11 cellular contexts compared by ENCODE assay signal in the genomic region with DNA sequence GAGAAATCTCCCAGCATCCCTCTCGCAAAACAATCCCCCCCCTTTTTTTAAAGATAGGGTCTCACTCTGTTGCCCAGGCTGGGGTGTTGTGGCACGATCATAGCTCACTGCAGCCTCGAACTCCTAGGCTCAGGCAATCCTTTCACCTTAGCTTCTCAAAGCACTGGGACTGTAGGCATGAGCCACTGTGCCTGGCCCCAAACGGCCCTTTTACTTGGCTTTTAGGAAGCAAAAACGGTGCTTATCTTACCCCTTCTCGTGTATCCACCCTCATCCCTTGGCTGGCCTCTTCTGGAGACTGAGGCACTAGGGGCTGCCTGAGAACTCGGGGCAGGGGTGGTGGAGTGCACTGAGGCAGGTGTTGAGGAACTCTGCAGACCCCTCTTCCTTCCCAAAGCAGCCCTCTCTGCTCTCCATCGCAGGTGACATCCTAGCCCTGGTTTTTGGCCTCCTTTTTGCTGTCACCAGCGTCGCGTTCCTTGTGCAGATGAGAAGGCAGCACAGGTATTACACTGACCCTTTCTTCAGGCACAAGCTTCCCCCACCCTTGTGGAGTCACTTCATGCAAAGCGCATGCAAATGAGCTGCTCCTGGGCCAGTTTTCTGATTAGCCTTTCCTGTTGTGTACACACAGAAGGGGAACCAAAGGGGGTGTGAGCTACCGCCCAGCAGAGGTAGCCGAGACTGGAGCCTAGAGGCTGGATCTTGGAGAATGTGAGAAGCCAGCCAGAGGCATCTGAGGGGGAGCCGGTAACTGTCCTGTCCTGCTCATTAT. TPM values are rescaled to one million over a fixed set of nuclear protein-coding genes. Genes with fewer than 3 reads are reported as not detected.
A peak's percentile ranks its signal among the peaks of the same experiment; 100 is the strongest.
DNase-seq lines count a peak whose midpoint lies in the region; ATAC-seq and TF ChIP-seq lines count a peak whose summit lies in the region.
"Had no signal": no experiment of that assay in that cellular context is flagged by ENCODE, and none has a peak within 500 bp of the region (broad histone marks: within the 10 kb centered on the region; RNA-seq: fewer than 3 reads in every experiment).

No MANE protein-coding gene starts in this region.

- peaks cover 5% of the 10 kb centered on the region; the same call in 1 of the 2 replicates for H3K27me3 ChIP-seq in H7 (ENCODE audit: control insufficient read depth, insufficient read depth, low read length)
- no peaks in the 10 kb centered on the region for H3K27me3 ChIP-seq in RWPE2 (ENCODE audit: insufficient read depth, poor library complexity, severe bottlenecking)
- H3K27me3 ChIP-seq in lung (ENCODE audit: control insufficient read depth, insufficient read depth) = no peaks in the 10 kb centered on the region
- peaks cover 7% of the 10 kb centered on the region for H3K27me3 ChIP-seq in foreskin keratinocyte

- no peak overlapping the region for H3K4me3 Mint-ChIP-seq in activated CD8-positive, alpha-beta memory T cell treated with anti-CD3 and anti-CD28 coated beads, Interleukin-2, amount 10 ng/mL, durations not matched to agents 7 days and 5 days

- no peaks in the 10 kb centered on the region for H3K9me3 Mint-ChIP-seq in activated CD8-positive, alpha-beta memory T cell treated with anti-CD3 and anti-CD28 coated beads, Interleukin-2, amount 10 ng/mL, durations not matched to agents 7 days and 5 days (ENCODE audit: low read depth)

- peak overlapping the region; percentile 33 for H3K27ac ChIP-seq in RWPE2 (ENCODE audit: poor library complexity, severe bottlenecking)
- H3K27ac ChIP-seq in lung (ENCODE audit: low read depth in 1 of 2, low read length in 1 of 2) = no peak overlapping the region
- H3K27ac ChIP-seq in foreskin keratinocyte = no peak overlapping the region
- H3K27ac ChIP-seq: C4-2B, HL-60 had no signal

- WGBS in lung, 2 donors = 66 to 76% methylated on average over 15 of the region's 15 CpGs

- H3K4me1 Mint-ChIP-seq in activated CD8-positive, alpha-beta memory T cell treated with anti-CD3 and anti-CD28 coated beads, Interleukin-2, amount 10 ng/mL, durations not matched to agents 7 days and 5 days = peaks cover 4% of the 10 kb centered on the region

- no peaks in the 10 kb centered on the region for H3K4me1 ChIP-seq in RWPE2 (ENCODE audit: insufficient read depth, poor library complexity, severe bottlenecking)
- peaks cover 0 to 8% of the 10 kb centered on the region in 2 donors for H3K4me1 ChIP-seq in lung (ENCODE audit: control insufficient read depth in 2 of 2, insufficient read depth in 2 of 2, low read length in 2 of 2)
- no peaks in the 10 kb centered on the region for H3K4me1 ChIP-seq in foreskin keratinocyte

- peaks cover 10% of the 10 kb centered on the region for H3K27me3 Mint-ChIP-seq in activated CD8-positive, alpha-beta memory T cell treated with anti-CD3 and anti-CD28 coated beads, Interleukin-2, amount 10 ng/mL, durations not matched to agents 7 days and 5 days

- H3K4me3 ChIP-seq in H7 (ENCODE audit: insufficient read depth, low read depth, low read length) (no peak overlapping the region), RWPE2 (ENCODE audit: severe bottlenecking) (no peak overlapping the region), lung (no peak overlapping the region)

- H3K36me3 Mint-ChIP-seq in activated CD8-positive, alpha-beta memory T cell treated with anti-CD3 and anti-CD28 coated beads, Interleukin-2, amount 10 ng/mL, durations not matched to agents 7 days and 5 days = no peaks in the 10 kb centered on the region

- DNase-seq in EL = peak; percentile 54
- DNase-seq in H7 = peak; percentile 87
- no peak for DNase-seq in RWPE2 (ENCODE audit: low spot score)
- DNase-seq in lung (ENCODE audit: low spot score) = no peak
- no peak for DNase-seq in activated CD8-positive, alpha-beta memory T cell treated with anti-CD3 and anti-CD28 coated beads, Interleukin-2, amount 10 ng/mL, durations not matched to agents 7 days and 5 days
- no peak for DNase-seq in foreskin keratinocyte
- DNase-seq: nucleus accumbens had no signal

- H3K9me3 ChIP-seq in RWPE2 (ENCODE audit: severe bottlenecking) = no peaks in the 10 kb centered on the region
- no peaks in the 10 kb centered on the region for H3K9me3 ChIP-seq in lung (ENCODE audit: control insufficient read depth in 2 of 2, insufficient read depth in 1 of 2, low read length in 1 of 2)

- no peak overlapping the region for H3K27ac Mint-ChIP-seq in activated CD8-positive, alpha-beta memory T cell treated with anti-CD3 and anti-CD28 coated beads, Interleukin-2, amount 10 ng/mL, durations not matched to agents 7 days and 5 days

- TF ChIP-seq CTCF in RWPE2 (IDR thresholded peaks at IDR 0.05; ENCODE audit: poor library complexity, severe bottlenecking) (no peak), lung (IDR thresholded peaks at IDR 0.05; ENCODE audit: control extremely low read depth, extremely low read depth) (no peak), foreskin keratinocyte (conservative IDR thresholded peaks at IDR 0.05) (no peak)

- ATAC-seq in RWPE2 (ENCODE audit: low read depth) = peak; percentile 22
- peak; percentile 20 for ATAC-seq in lung (ENCODE audit: insufficient read depth, low FRiP score)
- no peak for ATAC-seq in activated CD8-positive, alpha-beta memory T cell treated with anti-CD3 and anti-CD28 coated beads, Interleukin-2, amount 10 ng/mL, durations not matched to agents 7 days and 5 days
- no peak for ATAC-seq in GM18870 (IDR thresholded peaks at IDR 0.05; ENCODE audit: unreplicated experiment)
- ATAC-seq in GM19455 (IDR thresholded peaks at IDR 0.05; ENCODE audit: unreplicated experiment) = no peak
- ATAC-seq in foreskin keratinocyte = no peak

- CTCF ChIA-PET in activated CD8-positive, alpha-beta memory T cell treated with anti-CD3 and anti-CD28 coated beads, Interleukin-2, amount 10 ng/mL, durations not matched to agents 7 days and 5 days (lab: Charles Lee) = interaction anchor here (0.8 to 2.0 kb wide), 3 partner anchors 16 to 69 kb away, joined by 4 to 10 read pairs (median 5); no protein-coding TSS in a partner anchor

- peaks cover 24% of the 10 kb centered on the region for H3K36me3 ChIP-seq in H7 (replicated peaks; ENCODE audit: control insufficient read depth, insufficient read depth, low read length)
- H3K36me3 ChIP-seq in RWPE2 (ENCODE audit: low read depth) = peaks cover 58% of the 10 kb centered on the region
- H3K36me3 ChIP-seq in lung (ENCODE audit: control insufficient read depth in 2 of 2, insufficient read depth in 2 of 2, low read length in 2 of 2) = peaks cover 8 to 9% of the 10 kb centered on the region in 2 donors

RNA-seq across cellular contexts. Expression of gene CA9, which starts 6.8 kb away (rescaled TPM):
- 0.78 TPM in 1 of 2 replicates, not detected in the other for total RNA-seq in H7 (2014; rRNA removed; shearing (Covaris generic))
- 1 to 10 TPM in 1 of 2 donors, under 1 TPM in 1; 0.88 to 1.6 TPM for total RNA-seq in lung
- 1 to 10 TPM; 1.1 to 2.4 TPM for polyA plus RNA-seq in lung
- under 1 TPM; 0.21 to 0.85 TPM for total RNA-seq in activated CD8-positive, alpha-beta memory T cell treated with anti-CD3 and anti-CD28 coated beads, Interleukin-2, amount 10 ng/mL, durations not matched to agents 7 days and 5 days
- total RNA-seq in foreskin keratinocyte = 0.21 and 0.27 TPM in 2 replicates
- 0.15 and 0.19 TPM in 2 replicates for polyA plus RNA-seq in foreskin keratinocyte

RNA-seq across cellular contexts. Expression of gene TPM2, which starts 9.2 kb away (rescaled TPM):
- 117 and 129 TPM in 2 replicates for total RNA-seq in H7 (2014; rRNA removed; shearing (Covaris generic))
- 100 to 1,000 TPM in 1 of 2 donors, 10 to 100 TPM in 1; 96.0 to 229 TPM for total RNA-seq in lung
- 100 to 1,000 TPM; 189 to 494 TPM for polyA plus RNA-seq in lung
- 10 to 100 TPM in 1 of 2 experiments, 1 to 10 TPM in 1; 6.1 to 12.1 TPM for total RNA-seq in activated CD8-positive, alpha-beta memory T cell treated with anti-CD3 and anti-CD28 coated beads, Interleukin-2, amount 10 ng/mL, durations not matched to agents 7 days and 5 days
- total RNA-seq in foreskin keratinocyte = 228 and 265 TPM in 2 replicates
- polyA plus RNA-seq in foreskin keratinocyte = 318 and 334 TPM in 2 replicates

RNA-seq across cellular contexts. Expression of gene ARHGEF39, which starts 15.5 kb away (rescaled TPM):
- total RNA-seq in H7 (2014; rRNA removed; shearing (Covaris generic)) = 17.4 and 21.4 TPM in 2 replicates
- total RNA-seq in lung (1 to 10 TPM; 1.3 TPM), foreskin keratinocyte (4.0 and 4.8 TPM in 2 replicates)
- polyA plus RNA-seq in lung (1 to 10 TPM in 1 of 2 donors, under 1 TPM in 1; 0.47 to 1.4 TPM), foreskin keratinocyte (4.9 and 5.7 TPM in 2 replicates)
- 10 to 100 TPM; 14.5 to 21.1 TPM for total RNA-seq in activated CD8-positive, alpha-beta memory T cell treated with anti-CD3 and anti-CD28 coated beads, Interleukin-2, amount 10 ng/mL, durations not matched to agents 7 days and 5 days

RNA-seq across cellular contexts. Expression of gene CCDC107, which starts 22.4 kb away (rescaled TPM):
- 4.1 and 9.3 TPM in 2 replicates for total RNA-seq in H7 (2014; rRNA removed; shearing (Covaris generic))
- 10 to 100 TPM in 1 of 2 donors, 1 to 10 TPM in 1; 9.9 to 32.8 TPM for total RNA-seq in lung
- 10 to 100 TPM; 29.2 to 53.9 TPM for polyA plus RNA-seq in lung
- 10 to 100 TPM; 28.7 to 29.4 TPM for total RNA-seq in activated CD8-positive, alpha-beta memory T cell treated with anti-CD3 and anti-CD28 coated beads, Interleukin-2, amount 10 ng/mL, durations not matched to agents 7 days and 5 days
- 12.0 and 13.5 TPM in 2 replicates for total RNA-seq in foreskin keratinocyte
- 26.3 and 27.2 TPM in 2 replicates for polyA plus RNA-seq in foreskin keratinocyte

RNA-seq across cellular contexts. Expression of gene RMRP, which starts 22.7 kb away (rescaled TPM):
- total RNA-seq in H7 (2014; rRNA removed; shearing (Covaris generic)) = 10,629 and 14,347 TPM in 2 replicates
- total RNA-seq in lung (over 10,000 TPM; 30,229 to 39,735 TPM), foreskin keratinocyte (3,234 and 3,953 TPM in 2 replicates)
- polyA plus RNA-seq in lung (100 to 1,000 TPM in 1 of 2 donors, 10 to 100 TPM in 1; 44.8 to 325 TPM), foreskin keratinocyte (2.0 TPM in 1 of 2 replicates, not detected in the other)
- total RNA-seq in activated CD8-positive, alpha-beta memory T cell treated with anti-CD3 and anti-CD28 coated beads, Interleukin-2, amount 10 ng/mL, durations not matched to agents 7 days and 5 days = over 10,000 TPM in 1 of 2 experiments, 1,000 to 10,000 TPM in 1; 6,751 to 13,083 TPM

Comparison
In these comparisons a context has a peak if more than half of its experiments do, and no peak if none do; other contexts are left out.
1. DNase-seq: peak in EL (single experiment) and H7 (single experiment); none in RWPE2 (single experiment), lung (single experiment), activated CD8-positive, alpha-beta memory T cell treated with anti-CD3 and anti-CD28 coated beads, Interleukin-2, amount 10 ng/mL, durations not matched to agents 7 days and 5 days (single experiment) and foreskin keratinocyte (0 of 2).
2. ATAC-seq: peak in RWPE2 (single experiment) and lung (single experiment); none in activated CD8-positive, alpha-beta memory T cell treated with anti-CD3 and anti-CD28 coated beads, Interleukin-2, amount 10 ng/mL, durations not matched to agents 7 days and 5 days (single experiment), GM18870 (single experiment), GM19455 (single experiment) and foreskin keratinocyte (single experiment).